Comparison of ENCODE assay signal across 10 cellular contexts in genomic region chr5:98911221-98912040, GRCh38.
DNase-seq lines count a peak whose midpoint lies in the region; ATAC-seq and TF ChIP-seq lines count a peak whose summit lies in the region.
"Had no signal": no experiment of that assay in that cellular context is flagged by ENCODE, and none has a peak within 500 bp of the region (broad histone marks: within the 10 kb centered on the region; RNA-seq: fewer than 3 reads in every experiment).

No MANE protein-coding gene starts in this region.

- H3K36me3 Mint-ChIP-seq in activated naive CD4-positive, alpha-beta T cell treated with anti-CD3 and anti-CD28 coated beads, Interleukin-2, amount 50 U/mL, for 24 hours = peaks cover 9% of the 10 kb centered on the region

- no peaks in the 10 kb centered on the region for H3K9me3 Mint-ChIP-seq in activated naive CD4-positive, alpha-beta T cell treated with anti-CD3 and anti-CD28 coated beads, Interleukin-2, amount 50 U/mL, for 24 hours

- no peak for TF ChIP-seq CTCF in fibroblast of pulmonary artery (IDR thresholded peaks at IDR 0.05; ENCODE audit: low read length, missing control alignments)

- H3K27ac Mint-ChIP-seq in activated naive CD4-positive, alpha-beta T cell treated with anti-CD3 and anti-CD28 coated beads, Interleukin-2, amount 50 U/mL, for 24 hours = peak overlapping the region; percentile 1

- DNase-seq in activated naive CD4-positive, alpha-beta T cell treated with anti-CD3 and anti-CD28 coated beads, Interleukin-2, amount 50 U/mL, for 16 hours = no peak
- DNase-seq in NCI-H748 treated with DMSO at 0.1 percent for 48 hours (lab: John Stamatoyannopoulos, UW) (peak; percentile 81), fibroblast of pulmonary artery (ENCODE audit: low read depth) (peak; percentile 53), hypothalamus (lab: John Stamatoyannopoulos, UW) (no peak), pons (ENCODE audit: low spot score) (no peak), T1000 (lab: John Stamatoyannopoulos, UW) (no peak)
- no peak for DNase-seq in stimulated activated naive CD8-positive, alpha-beta T cell treated with anti-CD3 and anti-CD28 coated beads, Interleukin-15, Interleukin-2, amounts not matched to agents 100 U/mL and 50 U/mL, for 24 hours
- DNase-seq: BE2C had no signal

- ATAC-seq in stimulated activated naive CD8-positive, alpha-beta T cell treated with anti-CD3 and anti-CD28 coated beads, Interleukin-15, Interleukin-2, amounts not matched to agents 100 U/mL and 50 U/mL, for 24 hours = peak; percentile 59

- H3K4me3 ChIP-seq in fibroblast of pulmonary artery (replicated peaks; ENCODE audit: low read depth, low read length) = no peak overlapping the region
- H3K4me3 ChIP-seq: cardiac muscle cell had no signal

- peak overlapping the region; percentile 11 for H3K4me3 Mint-ChIP-seq in activated naive CD4-positive, alpha-beta T cell treated with anti-CD3 and anti-CD28 coated beads, Interleukin-2, amount 50 U/mL, for 24 hours

- peaks cover 80% of the 10 kb centered on the region for H3K4me1 Mint-ChIP-seq in activated naive CD4-positive, alpha-beta T cell treated with anti-CD3 and anti-CD28 coated beads, Interleukin-2, amount 50 U/mL, for 24 hours

- no peaks in the 10 kb centered on the region for H3K27me3 Mint-ChIP-seq in activated naive CD4-positive, alpha-beta T cell treated with anti-CD3 and anti-CD28 coated beads, Interleukin-2, amount 50 U/mL, for 24 hours

Comparison
In these comparisons a context has a peak if more than half of its experiments do, and no peak if none do; other contexts are left out.
1. DNase-seq: peak in NCI-H748 treated with DMSO at 0.1 percent for 48 hours (single experiment) and fibroblast of pulmonary artery (single experiment); none in activated naive CD4-positive, alpha-beta T cell treated with anti-CD3 and anti-CD28 coated beads, Interleukin-2, amount 50 U/mL, for 16 hours (single experiment), stimulated activated naive CD8-positive, alpha-beta T cell treated with anti-CD3 and anti-CD28 coated beads, Interleukin-15, Interleukin-2, amounts not matched to agents 100 U/mL and 50 U/mL, for 24 hours (single experiment), hypothalamus (0 of 51), pons (single experiment) and T1000 (single experiment).